Comparison of ENCODE assay signal across 17 cellular contexts in the genomic region with DNA sequence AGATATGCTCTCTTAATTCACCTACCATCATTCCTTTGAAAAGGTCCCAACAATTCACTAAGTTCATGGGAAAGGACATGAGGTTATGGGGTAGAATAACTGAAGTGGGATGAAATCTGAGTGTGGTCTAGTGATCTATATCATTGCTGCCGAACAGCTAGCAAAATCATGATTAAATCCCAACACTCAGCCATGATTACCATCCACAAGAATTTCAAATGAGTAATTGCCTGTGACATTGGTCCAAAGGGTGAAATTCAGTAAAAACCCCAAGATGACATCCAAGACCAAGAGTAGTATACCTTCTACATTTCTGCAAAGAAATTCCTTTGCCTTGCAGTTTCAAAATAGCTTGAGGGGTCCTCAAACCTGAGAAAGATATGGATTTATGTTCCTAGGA.
A peak's percentile ranks its signal among the peaks of the same experiment; 100 is the strongest.
DNase-seq lines count a peak whose midpoint lies in the region; ATAC-seq, FAIRE-seq and TF ChIP-seq lines count a peak whose summit lies in the region.
"Had no signal": no experiment of that assay in that cellular context is flagged by ENCODE, and none has a peak within 500 bp of the region (broad histone marks: within the 10 kb centered on the region; RNA-seq: fewer than 3 reads in every experiment).

No MANE protein-coding gene starts in this region.

- H3K27ac ChIP-seq in astrocyte (ENCODE audit: low read depth, low read length) (peak overlapping the region; percentile 8), psoas muscle (no peak overlapping the region)
- H3K27ac ChIP-seq: BLaER1 had no signal

- no peaks in the 10 kb centered on the region for H3K27me3 ChIP-seq in astrocyte (ENCODE audit: insufficient read depth, low read length)
- H3K27me3 ChIP-seq in psoas muscle (ENCODE audit: insufficient read depth in 3 of 3, low read length in 2 of 3) = no peaks in the 10 kb centered on the region
- H3K27me3 ChIP-seq: BLaER1 had no signal

- TF ChIP-seq CTCF in AG10803 (conservative IDR thresholded peaks at IDR 0.05; ENCODE audit: low read length) (no peak), astrocyte (IDR thresholded peaks at IDR 0.05; ENCODE audit: insufficient read depth, low read depth, low read length) (no peak), psoas muscle (IDR thresholded peaks at IDR 0.05) (no peak)

- FAIRE-seq in astrocyte (lab: Jason Lieb, UNC) = peak; percentile 97

- H3K4me3 Mint-ChIP-seq in astrocyte (ENCODE audit: unreplicated experiment) = no peak overlapping the region
- H3K4me3 Mint-ChIP-seq: CD8-positive, alpha-beta memory T cell had no signal

- no peaks in the 10 kb centered on the region for H3K9me3 ChIP-seq in astrocyte (ENCODE audit: insufficient read depth, low read depth, low read length)
- no peaks in the 10 kb centered on the region for H3K9me3 ChIP-seq in psoas muscle
- H3K9me3 ChIP-seq: BLaER1 had no signal

- H3K36me3 Mint-ChIP-seq in astrocyte (ENCODE audit: low read depth, unreplicated experiment) = peaks cover 2% of the 10 kb centered on the region
- H3K36me3 Mint-ChIP-seq: CD8-positive, alpha-beta memory T cell had no signal

- no peak overlapping the region for H2AFZ ChIP-seq in astrocyte (ENCODE audit: low read depth, low read length)

- H3K27me3 Mint-ChIP-seq in astrocyte (ENCODE audit: low read depth, unreplicated experiment) = no peaks in the 10 kb centered on the region

- H3K9me3 Mint-ChIP-seq in astrocyte (ENCODE audit: unreplicated experiment) = peaks cover 5% of the 10 kb centered on the region

- intact Hi-C loops in psoas muscle (cut with DNase I) = no loop called here

- H3K27ac Mint-ChIP-seq in astrocyte (ENCODE audit: unreplicated experiment) = no peak overlapping the region
- H3K27ac Mint-ChIP-seq: CD8-positive, alpha-beta memory T cell had no signal

- peak overlapping the region; percentile 21 for H3K4me2 ChIP-seq in astrocyte (ENCODE audit: low read length)
- H3K4me2 ChIP-seq: BLaER1 had no signal

- no peak for ATAC-seq in psoas muscle
- no peak for ATAC-seq in HG03571 (IDR thresholded peaks at IDR 0.05; ENCODE audit: unreplicated experiment)
- ATAC-seq: Panc1, SK-N-SH treated with all-trans-retinoic acid at 6 μM for 48 hours had no signal

- H3K4me3 ChIP-seq in AG10803 (ENCODE audit: low read length) (no peak overlapping the region), astrocyte (ENCODE audit: insufficient read depth, low read depth, low read length) (no peak overlapping the region), psoas muscle (no peak overlapping the region)
- H3K4me3 ChIP-seq: BLaER1 had no signal

- H3K79me2 ChIP-seq in astrocyte (ENCODE audit: insufficient read depth, low read length) = peaks cover 33% of the 10 kb centered on the region

- WGBS in psoas muscle, 3 donors = 53 to 74% (median 58%) methylated on average over 1 of the region's 1 CpG

- no peak overlapping the region for H3K9ac ChIP-seq in astrocyte (ENCODE audit: low read length)
- H3K9ac ChIP-seq: BLaER1 had no signal

- DNase-seq in AG10803 (ENCODE audit: low read depth) (peak; percentile 44), HS-27A (ENCODE audit: low read depth) (peak; percentile 46), astrocyte (ENCODE audit: low read depth) (peak; percentile 79), kidney tubule cell (ENCODE audit: low spot score) (peak; percentile 69), NCI-H1417 (lab: John Stamatoyannopoulos, UW) (no peak), psoas muscle (no peak)
- DNase-seq: CD8-positive, alpha-beta memory T cell; DND-41; KBM-7; NCI-H1105; NCI-H187 treated with DMSO at 0.1 percent for 48 hours; NCI-H774; SHP77 had no signal

- peaks cover 24% of the 10 kb centered on the region for H4K20me1 ChIP-seq in astrocyte (ENCODE audit: insufficient read depth, low read length)
- H4K20me1 ChIP-seq: BLaER1 had no signal

- H3K36me3 ChIP-seq in astrocyte (ENCODE audit: insufficient read depth, low read length) = no peaks in the 10 kb centered on the region
- no peaks in the 10 kb centered on the region for H3K36me3 ChIP-seq in psoas muscle (ENCODE audit: insufficient read depth in 1 of 2, low read depth in 1 of 2)
- H3K36me3 ChIP-seq: BLaER1 had no signal

- peaks cover 9% of the 10 kb centered on the region for H3K4me1 ChIP-seq in astrocyte (ENCODE audit: insufficient read depth, low read length)
- H3K4me1 ChIP-seq in psoas muscle = no peaks in the 10 kb centered on the region
- H3K4me1 ChIP-seq: BLaER1 had no signal

- H3K4me1 Mint-ChIP-seq in astrocyte (ENCODE audit: low read depth, unreplicated experiment) = peaks cover 13% of the 10 kb centered on the region
- H3K4me1 Mint-ChIP-seq: CD8-positive, alpha-beta memory T cell had no signal

Comparison
In these comparisons a context has a peak if more than half of its experiments do, and no peak if none do; other contexts are left out.
1. DNase-seq: peak in AG10803 (single experiment), HS-27A (single experiment), astrocyte (single experiment) and kidney tubule cell (single experiment); none in NCI-H1417 (0 of 3) and psoas muscle (0 of 2).